Comparison of ENCODE assay signal across 8 cellular contexts in genomic region chr18:60549338-60549960, GRCh38.
DNase-seq lines count a peak whose midpoint lies in the region; ATAC-seq and TF ChIP-seq lines count a peak whose summit lies in the region.

No MANE protein-coding gene starts in this region.

- peak; percentile 27 for DNase-seq in DMS153 (lab: John Stamatoyannopoulos, UW)
- DNase-seq in NCI-H1105 (lab: John Stamatoyannopoulos, UW): peak; percentile 76
- peak; percentile 8 to 45 for DNase-seq in SJCRH30
- no peak for DNase-seq in esophagus squamous epithelium (lab: John Stamatoyannopoulos, UW)
- DNase-seq in progenitor cell of endocrine pancreas (ENCODE audit: low spot score, unreplicated experiment): no peak
- no peak for DNase-seq in activated CD4-positive, alpha-beta memory T cell treated with anti-CD3 and anti-CD28 coated beads for 36 hours
- DNase-seq in T-helper 2 cell treated with Interferon-gamma antibody and Interleukin-4, amounts not matched to agents 5 μg/mL and 100 μg/mL, for 36 hours (ENCODE audit: low spot score): no peak

- TF ChIP-seq CTCF in esophagus squamous epithelium (IDR thresholded peaks at IDR 0.05) (peak; percentile 41 to 82 (median 64)), progenitor cell of endocrine pancreas (IDR thresholded peaks at IDR 0.05; ENCODE audit: unreplicated experiment) (peak; percentile 95)

- POLR2A ChIA-PET in activated CD4-positive, alpha-beta memory T cell treated with anti-CD3 and anti-CD28 coated beads for 36 hours (lab: Charles Lee): interaction anchor here (0.6 kb wide), 1 partner anchor 538 kb away, joined by 3 read pairs; no protein-coding TSS in a partner anchor

- H3K27me3 ChIP-seq in SJCRH30: no peaks in the 10 kb centered on the region
- no peaks in the 10 kb centered on the region for H3K27me3 ChIP-seq in esophagus squamous epithelium

- H3K36me3 ChIP-seq in SJCRH30 (no peaks in the 10 kb centered on the region), esophagus squamous epithelium (no peaks in the 10 kb centered on the region)

- no peak for TF ChIP-seq POLR2A in esophagus squamous epithelium (IDR thresholded peaks at IDR 0.05)

- H3K27ac Mint-ChIP-seq in progenitor cell of endocrine pancreas: no peak overlapping the region
- H3K27ac Mint-ChIP-seq in activated CD4-positive, alpha-beta memory T cell treated with anti-CD3 and anti-CD28 coated beads for 36 hours: no peak overlapping the region
- no peak overlapping the region for H3K27ac Mint-ChIP-seq in T-helper 2 cell treated with Interferon-gamma antibody and Interleukin-4, amounts not matched to agents 5 μg/mL and 100 μg/mL, for 36 hours

- H3K27ac ChIP-seq in SJCRH30 (no peak overlapping the region), esophagus squamous epithelium (no peak overlapping the region)

- no peaks in the 10 kb centered on the region for H3K9me3 Mint-ChIP-seq in progenitor cell of endocrine pancreas (ENCODE audit: low read depth)
- H3K9me3 Mint-ChIP-seq in activated CD4-positive, alpha-beta memory T cell treated with anti-CD3 and anti-CD28 coated beads for 36 hours: no peaks in the 10 kb centered on the region
- no peaks in the 10 kb centered on the region for H3K9me3 Mint-ChIP-seq in T-helper 2 cell treated with Interferon-gamma antibody and Interleukin-4, amounts not matched to agents 5 μg/mL and 100 μg/mL, for 36 hours

- H3K4me3 ChIP-seq in SJCRH30 (no peak overlapping the region), esophagus squamous epithelium (no peak overlapping the region)

- H3K9me3 ChIP-seq in SJCRH30 (replicated peaks) (no peaks in the 10 kb centered on the region), esophagus squamous epithelium (no peaks in the 10 kb centered on the region)

- ATAC-seq in GM21619 (IDR thresholded peaks at IDR 0.05; ENCODE audit: unreplicated experiment): peak; percentile 72

- intact Hi-C loops in esophagus squamous epithelium (cut with DNase I): loop anchor here (10.0 kb wide), 1 partner anchor 555 kb away; no protein-coding TSS in a partner anchor
- intact Hi-C loops in activated CD4-positive, alpha-beta memory T cell treated with anti-CD3 and anti-CD28 coated beads for 36 hours (cut with micrococcal nuclease): loop anchor here (1.0 to 10.0 kb wide), 5 partner anchors 555 to 1095 kb away; partner anchors contain the start of gene CCBE1

- no peaks in the 10 kb centered on the region for H3K27me3 Mint-ChIP-seq in progenitor cell of endocrine pancreas
- H3K27me3 Mint-ChIP-seq in activated CD4-positive, alpha-beta memory T cell treated with anti-CD3 and anti-CD28 coated beads for 36 hours: no peaks in the 10 kb centered on the region
- no peaks in the 10 kb centered on the region for H3K27me3 Mint-ChIP-seq in T-helper 2 cell treated with Interferon-gamma antibody and Interleukin-4, amounts not matched to agents 5 μg/mL and 100 μg/mL, for 36 hours (ENCODE audit: low read depth)

- H3K4me1 Mint-ChIP-seq in progenitor cell of endocrine pancreas (ENCODE audit: low read depth): no peaks in the 10 kb centered on the region
- H3K4me1 Mint-ChIP-seq in activated CD4-positive, alpha-beta memory T cell treated with anti-CD3 and anti-CD28 coated beads for 36 hours (ENCODE audit: low read depth): no peaks in the 10 kb centered on the region
- H3K4me1 Mint-ChIP-seq in T-helper 2 cell treated with Interferon-gamma antibody and Interleukin-4, amounts not matched to agents 5 μg/mL and 100 μg/mL, for 36 hours (ENCODE audit: low read depth): no peaks in the 10 kb centered on the region

- no peak overlapping the region for H3K4me3 Mint-ChIP-seq in progenitor cell of endocrine pancreas (ENCODE audit: low read depth)
- no peak overlapping the region for H3K4me3 Mint-ChIP-seq in activated CD4-positive, alpha-beta memory T cell treated with anti-CD3 and anti-CD28 coated beads for 36 hours
- no peak overlapping the region for H3K4me3 Mint-ChIP-seq in T-helper 2 cell treated with Interferon-gamma antibody and Interleukin-4, amounts not matched to agents 5 μg/mL and 100 μg/mL, for 36 hours

- WGBS in esophagus squamous epithelium, 2 donors: 0 to 2% methylated on average over 2 of the region's 2 CpGs

- CTCF ChIA-PET in activated CD4-positive, alpha-beta memory T cell treated with anti-CD3 and anti-CD28 coated beads for 36 hours (lab: Charles Lee): interaction anchor here (1.1 to 3.0 kb wide), 5 partner anchors 553 to 1090 kb away, joined by 3 to 22 read pairs (median 6); no protein-coding TSS in a partner anchor

- H3K4me1 ChIP-seq in SJCRH30: no peaks in the 10 kb centered on the region
- no peaks in the 10 kb centered on the region for H3K4me1 ChIP-seq in esophagus squamous epithelium

- no peaks in the 10 kb centered on the region for H3K36me3 Mint-ChIP-seq in progenitor cell of endocrine pancreas (ENCODE audit: insufficient read depth)
- no peaks in the 10 kb centered on the region for H3K36me3 Mint-ChIP-seq in activated CD4-positive, alpha-beta memory T cell treated with anti-CD3 and anti-CD28 coated beads for 36 hours
- H3K36me3 Mint-ChIP-seq in T-helper 2 cell treated with Interferon-gamma antibody and Interleukin-4, amounts not matched to agents 5 μg/mL and 100 μg/mL, for 36 hours (ENCODE audit: low read depth): no peaks in the 10 kb centered on the region

Comparison
In these comparisons a context has a peak if more than half of its experiments do, and no peak if none do; other contexts are left out.
1. DNase-seq: peak in DMS153 (single experiment), NCI-H1105 (single experiment) and SJCRH30 (2 of 2); none in esophagus squamous epithelium (single experiment), progenitor cell of endocrine pancreas (single experiment), activated CD4-positive, alpha-beta memory T cell treated with anti-CD3 and anti-CD28 coated beads for 36 hours (single experiment) and T-helper 2 cell treated with Interferon-gamma antibody and Interleukin-4, amounts not matched to agents 5 μg/mL and 100 μg/mL, for 36 hours (single experiment).